8 cellular contexts compared by ENCODE assay signal in the genomic region with DNA sequence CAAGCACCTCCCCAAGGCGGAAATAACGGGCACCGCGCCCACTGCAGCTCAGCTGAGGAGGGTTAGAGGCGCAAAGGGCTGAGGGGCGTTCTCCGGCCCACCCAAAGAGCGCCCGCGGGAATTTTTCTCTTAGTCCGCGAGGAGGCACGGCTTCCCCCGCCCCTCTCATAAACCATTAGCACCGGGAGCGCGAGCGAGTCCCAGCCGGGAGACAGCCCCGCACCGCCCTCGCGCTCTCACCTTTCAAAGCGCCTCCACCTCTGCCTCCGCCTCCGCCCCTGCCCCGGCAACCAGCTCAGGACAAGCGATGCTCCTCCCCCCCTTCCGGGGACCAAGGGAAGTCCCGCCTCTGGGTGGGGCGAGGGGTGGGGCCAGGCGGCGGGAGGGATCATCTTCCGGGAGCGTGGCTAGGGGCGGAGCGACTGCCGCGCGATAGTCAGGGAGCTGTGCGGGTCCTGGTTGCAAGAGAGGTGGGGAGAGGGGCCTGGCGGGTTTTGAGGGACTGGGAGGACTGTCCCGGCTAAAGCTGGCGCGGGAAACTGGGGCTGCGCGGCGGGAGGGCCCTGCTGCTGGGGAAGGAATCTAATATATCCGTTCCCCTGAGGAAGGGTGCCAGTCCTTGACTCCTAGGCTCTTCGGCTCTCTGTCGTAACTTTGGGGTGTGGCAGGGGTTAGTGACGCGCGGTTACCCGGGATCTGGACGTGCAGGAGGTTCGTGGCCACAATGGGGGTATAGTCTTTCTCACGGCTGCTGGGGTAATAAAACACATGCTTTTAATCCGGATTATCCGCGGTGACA. TPM values are rescaled to one million over a fixed set of nuclear protein-coding genes. Genes with fewer than 3 reads are reported as not detected.
DNase-seq lines count a peak whose midpoint lies in the region; TF ChIP-seq lines count a peak whose summit lies in the region.

TSS of gene CCDC82 (minus strand) at position 309 of the 799 bp plus-strand sequence. CDS start 5,165 bp downstream, outside the sequence.
TSS of gene JRKL (plus strand) at position 410 of the 799 bp plus-strand sequence. CDS start 637 bp downstream, outside the sequence.

- H3K4me3 ChIP-seq in HFF-Myc (replicated peaks; ENCODE audit: low read depth, low read length) (peak within 1 kb of the TSS; percentile 72), SJSA1 (peak within 1 kb of the TSS; percentile 62), suprapubic skin (peak within 1 kb of the TSS; percentile 76)

- CTCF ChIA-PET in activated naive CD4-positive, alpha-beta T cell treated with anti-CD3 and anti-CD28 coated beads for 36 hours (lab: Charles Lee) = interaction anchor here (0.7 to 2.7 kb wide), 5 partner anchors 48 to 597 kb away, joined by 4 to 20 read pairs (median 8); partner anchors contain the start of gene MAML2

- H3K27ac ChIP-seq in SJSA1 (peak within 1 kb of the TSS; percentile 69), suprapubic skin (peak within 1 kb of the TSS; percentile 93)

- H3K4me1 ChIP-seq in SJSA1 (replicated peaks) = peaks cover 3% of the 10 kb centered on the region; the same call in 1 of the 2 replicates
- peaks cover 22% of the 10 kb centered on the region for H3K4me1 ChIP-seq in suprapubic skin

- H3K27me3 ChIP-seq in SJSA1 (replicated peaks) = no peaks in the 10 kb centered on the region
- no peaks in the 10 kb centered on the region for H3K27me3 ChIP-seq in suprapubic skin

- peaks cover 13% of the 10 kb centered on the region for H3K36me3 Mint-ChIP-seq in activated naive CD4-positive, alpha-beta T cell treated with anti-CD3 and anti-CD28 coated beads for 36 hours (ENCODE audit: low read depth)

- H3K9me3 Mint-ChIP-seq in activated naive CD4-positive, alpha-beta T cell treated with anti-CD3 and anti-CD28 coated beads for 36 hours = no peaks in the 10 kb centered on the region

- DNase-seq in GM04503 (ENCODE audit: low read depth) (peak; percentile 71), HFF-Myc (ENCODE audit: extremely low read depth, low read depth) (peak; percentile 73), MV-4-11 (lab: John Stamatoyannopoulos, UW) (peak; percentile 81), SJSA1 (ENCODE audit: low read depth in 1 of 2, low spot score in 2 of 2) (peak; percentile 88 to 90), globus pallidus (ENCODE audit: low spot score) (peak; percentile 94), occipital lobe (lab: John Stamatoyannopoulos, UW) (peak; percentile 96), suprapubic skin (ENCODE audit: low spot score in 2 of 2) (peak; percentile 98)
- DNase-seq in activated naive CD4-positive, alpha-beta T cell treated with anti-CD3 and anti-CD28 coated beads for 36 hours = peak; percentile 99

- H3K9me3 ChIP-seq in SJSA1 (replicated peaks) (no peaks in the 10 kb centered on the region), suprapubic skin (no peaks in the 10 kb centered on the region)

- peak in 1 of 2 donors; percentile 89 for TF ChIP-seq POLR2A in suprapubic skin (IDR thresholded peaks at IDR 0.05)

- 0% methylated on average over 32 of the region's 61 CpGs for WGBS in suprapubic skin

- no peak for TF ChIP-seq CTCF in HFF-Myc (IDR thresholded peaks at IDR 0.05; ENCODE audit: low read depth, low read length, missing control alignments)
- no peak for TF ChIP-seq CTCF in suprapubic skin (IDR thresholded peaks at IDR 0.05)

- TF ChIP-seq EP300 in suprapubic skin (IDR thresholded peaks at IDR 0.05) = no peak

- H3K4me3 Mint-ChIP-seq in activated naive CD4-positive, alpha-beta T cell treated with anti-CD3 and anti-CD28 coated beads for 36 hours = peak within 1 kb of the TSS; percentile 89

- peak within 1 kb of the TSS; percentile 91 for H3K27ac Mint-ChIP-seq in activated naive CD4-positive, alpha-beta T cell treated with anti-CD3 and anti-CD28 coated beads for 36 hours

- H3K36me3 ChIP-seq in SJSA1 (peaks cover 14% of the 10 kb centered on the region), suprapubic skin (no peaks in the 10 kb centered on the region)

- no peaks in the 10 kb centered on the region for H3K27me3 Mint-ChIP-seq in activated naive CD4-positive, alpha-beta T cell treated with anti-CD3 and anti-CD28 coated beads for 36 hours (ENCODE audit: low read depth)

- intact Hi-C loops in activated naive CD4-positive, alpha-beta T cell treated with anti-CD3 and anti-CD28 coated beads for 36 hours (cut with micrococcal nuclease) = loop anchor here (1.0 to 10.0 kb wide), 15 partner anchors 47 to 1417 kb away; partner anchors contain the start of genes CEP57, CWC15, KDM4D and MAML2

- peaks cover 58% of the 10 kb centered on the region for H3K4me1 Mint-ChIP-seq in activated naive CD4-positive, alpha-beta T cell treated with anti-CD3 and anti-CD28 coated beads for 36 hours (ENCODE audit: low read depth)

RNA-seq across cellular contexts. Expression of gene CCDC82, which starts in this region (rescaled TPM):
- 12.6 and 23.7 TPM in 2 replicates for total RNA-seq in SJSA1 (2014; rRNA removed; shearing (Covaris generic))
- 10 to 100 TPM; 32.0 to 34.0 TPM for total RNA-seq in activated naive CD4-positive, alpha-beta T cell treated with anti-CD3 and anti-CD28 coated beads for 36 hours
- total RNA-seq in occipital lobe (68.8 TPM), suprapubic skin (10 to 100 TPM; 12.5 to 31.9 (median 14.3) TPM)

RNA-seq across cellular contexts. Expression of gene JRKL, which starts in this region (rescaled TPM):
- 3.8 and 4.5 TPM in 2 replicates for total RNA-seq in SJSA1 (2014; rRNA removed; shearing (Covaris generic))
- total RNA-seq in activated naive CD4-positive, alpha-beta T cell treated with anti-CD3 and anti-CD28 coated beads for 36 hours = 10 to 100 TPM; 12.3 to 12.7 TPM
- total RNA-seq in occipital lobe = 14.3 TPM
- total RNA-seq in suprapubic skin = 1 to 10 TPM; 5.2 to 6.4 (median 5.9) TPM

Comparison
In these comparisons a context has a peak if more than half of its experiments do, and no peak if none do; other contexts are left out.
1. Peak in every context shown above with its lines: DNase-seq, H3K4me3 ChIP-seq and H3K27ac ChIP-seq.